ENCODE assay signal across 8 cellular contexts in the genomic region with DNA sequence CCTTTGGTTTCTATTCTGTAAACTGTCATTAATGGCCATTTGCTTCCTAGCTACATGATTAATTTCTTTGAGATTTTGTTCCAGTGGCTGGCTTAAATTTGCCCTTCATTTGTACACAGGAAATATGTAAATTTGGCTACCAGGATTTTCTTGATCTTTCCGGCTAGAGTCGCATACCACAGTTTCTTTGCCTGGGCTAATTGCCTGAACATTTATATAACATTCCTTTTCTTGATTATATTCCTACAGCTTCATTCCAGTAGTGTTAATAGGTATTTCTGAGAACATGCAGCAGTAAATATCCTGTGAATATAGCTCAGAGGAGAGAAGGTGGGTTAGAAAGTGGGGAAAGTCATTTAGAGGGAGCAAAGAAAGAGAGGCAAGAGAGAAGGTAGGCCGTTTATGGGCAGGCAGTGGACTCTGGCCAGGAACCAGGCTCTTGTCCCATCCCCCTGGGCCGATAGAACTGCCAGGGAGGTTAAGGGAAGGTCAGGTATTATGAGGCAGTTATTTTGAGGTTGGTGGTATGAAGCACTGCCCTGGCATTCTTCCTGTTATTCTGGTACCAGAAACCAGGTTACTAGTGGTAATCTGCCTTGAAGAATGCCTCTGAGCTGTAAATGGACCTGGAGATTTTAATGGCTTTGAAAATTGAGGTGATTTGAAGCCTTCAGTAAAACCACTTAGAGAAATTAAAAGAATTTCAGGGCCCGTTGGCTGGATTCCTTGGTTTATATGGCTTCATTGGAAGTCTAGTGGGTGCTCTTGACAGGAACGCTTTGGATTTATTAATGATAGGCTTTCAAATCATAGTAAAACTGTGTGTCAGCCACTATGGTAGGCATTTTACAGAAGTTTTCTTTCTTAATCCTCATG. TPM values are rescaled to one million over a fixed set of nuclear protein-coding genes. Genes with fewer than 3 reads are reported as not detected.
DNase-seq lines count a peak whose midpoint lies in the region; ATAC-seq and TF ChIP-seq lines count a peak whose summit lies in the region.

No MANE protein-coding gene starts in this region.

- H3K4me1 ChIP-seq in smooth muscle cell (ENCODE audit: low read depth), result peaks cover 29% of the 10 kb centered on the region

- peak; percentile 81 for ATAC-seq in left ventricle myocardium superior
- no peak for ATAC-seq in GM19455 (IDR thresholded peaks at IDR 0.05; ENCODE audit: unreplicated experiment)
- no peak for ATAC-seq in HG03039 (IDR thresholded peaks at IDR 0.05; ENCODE audit: unreplicated experiment)

- H2AFZ ChIP-seq in smooth muscle cell (ENCODE audit: low read depth), result no peak overlapping the region

- H3K27ac ChIP-seq in 22Rv1, result peak overlapping the region; percentile 10
- H3K27ac ChIP-seq in smooth muscle cell (ENCODE audit: low read depth), result peak overlapping the region; percentile 60

- H3K36me3 ChIP-seq in smooth muscle cell (ENCODE audit: low read depth), result no peaks in the 10 kb centered on the region

- DNase-seq in HK-2 (ENCODE audit: unreplicated experiment) (peak; percentile 49), left ventricle myocardium superior (peak; percentile 73), smooth muscle cell (lab: John Stamatoyannopoulos, UW; ENCODE audit: unreplicated experiment) (no peak), mesenteric fat pad (ENCODE audit: low spot score) (no peak)

- H3K4me2 ChIP-seq in smooth muscle cell, result peak overlapping the region; percentile 91

- TF ChIP-seq CTCF in 22Rv1 (IDR thresholded peaks at IDR 0.05) (no peak), smooth muscle cell (IDR thresholded peaks at IDR 0.05; ENCODE audit: borderline replicate concordance, insufficient read depth, poor library complexity, severe bottlenecking) (no peak)

- H3K4me3 ChIP-seq in smooth muscle cell, result peak overlapping the region; percentile 21

- WGBS in smooth muscle cell (ENCODE audit: low lambda C conversion rate), result 76% methylated on average over 6 of the region's 6 CpGs

- peaks cover 68% of the 10 kb centered on the region for H3K4me1 Mint-ChIP-seq in activated naive CD8-positive, alpha-beta T cell (ENCODE audit: low read depth)

- H3K27me3 Mint-ChIP-seq in activated naive CD8-positive, alpha-beta T cell, result no peaks in the 10 kb centered on the region

- H3K36me3 Mint-ChIP-seq in activated naive CD8-positive, alpha-beta T cell, result no peaks in the 10 kb centered on the region

- H3K9me3 Mint-ChIP-seq in activated naive CD8-positive, alpha-beta T cell (ENCODE audit: low read depth), result no peaks in the 10 kb centered on the region

- H3F3A ChIP-seq in smooth muscle cell (ENCODE audit: low read depth), result peaks cover 5% of the 10 kb centered on the region

- no peak overlapping the region for H3K9ac ChIP-seq in smooth muscle cell (ENCODE audit: low read depth)

- no peaks in the 10 kb centered on the region for H3K27me3 ChIP-seq in smooth muscle cell (ENCODE audit: low read depth)

- peaks cover 93% of the 10 kb centered on the region for H3K79me2 ChIP-seq in smooth muscle cell (ENCODE audit: low read depth)

- no peaks in the 10 kb centered on the region for H3K9me3 ChIP-seq in smooth muscle cell (replicated peaks; ENCODE audit: low read depth)

- peaks cover 89% of the 10 kb centered on the region for H4K20me1 ChIP-seq in smooth muscle cell (ENCODE audit: low read depth)

- intact Hi-C loops in left ventricle myocardium superior (cut with micrococcal nuclease), result loop anchor here (5.0 kb wide), 1 partner anchor 41 kb away; the partner anchor contains the start of gene DYNLL1

- peak overlapping the region; percentile 95 for H3K4me3 Mint-ChIP-seq in activated naive CD8-positive, alpha-beta T cell

- H3K27ac Mint-ChIP-seq in activated naive CD8-positive, alpha-beta T cell, result peak overlapping the region; percentile 83

RNA-seq across cellular contexts. Expression of gene RNF10, which starts 4.4 kb away (rescaled TPM):
- total RNA-seq in left ventricle myocardium superior, result 251 TPM
- total RNA-seq in smooth muscle cell, result 49.0 and 63.2 TPM in 2 replicates
- 115 and 134 TPM in 2 replicates for polyA plus RNA-seq in smooth muscle cell
- 224 TPM for total RNA-seq in mesenteric fat pad

RNA-seq across cellular contexts. Expression of gene COQ5, which starts 9.6 kb away (rescaled TPM):
- total RNA-seq in left ventricle myocardium superior (38.0 TPM), smooth muscle cell (32.5 and 34.7 TPM in 2 replicates), mesenteric fat pad (23.3 TPM)
- polyA plus RNA-seq in smooth muscle cell, result 39.9 and 46.9 TPM in 2 replicates

RNA-seq across cellular contexts. Expression of gene DYNLL1, which starts 42.6 kb away (rescaled TPM):
- total RNA-seq in left ventricle myocardium superior (144 TPM), smooth muscle cell (403 and 502 TPM in 2 replicates), mesenteric fat pad (142 TPM)
- polyA plus RNA-seq in smooth muscle cell, result 497 and 616 TPM in 2 replicates

RNA-seq across cellular contexts. Expression of gene POP5, which starts 42.7 kb away (rescaled TPM):
- total RNA-seq in left ventricle myocardium superior (34.0 TPM), smooth muscle cell (21.8 and 25.8 TPM in 2 replicates), mesenteric fat pad (33.8 TPM)
- polyA plus RNA-seq in smooth muscle cell, result 40.4 and 57.5 TPM in 2 replicates

Comparison
In these comparisons a context has a peak if more than half of its experiments do, and no peak if none do; other contexts are left out.
1. DNase-seq: peak in HK-2 (single experiment) and left ventricle myocardium superior (single experiment); none in smooth muscle cell (single experiment) and mesenteric fat pad (single experiment).